In genomic region chr12:113424915-113425823, GRCh38 we compare ENCODE assay signal across 9 cellular contexts. TPM values are rescaled to one million over a fixed set of nuclear protein-coding genes. Genes with fewer than 3 reads are reported as not detected.
A peak's percentile ranks its signal among the peaks of the same experiment; 100 is the strongest.
DNase-seq lines count a peak whose midpoint lies in the region; ATAC-seq and TF ChIP-seq lines count a peak whose summit lies in the region.
"Had no signal": no experiment of that assay in that cellular context is flagged by ENCODE, and none has a peak within 500 bp of the region (broad histone marks: within the 10 kb centered on the region; RNA-seq: fewer than 3 reads in every experiment).

No MANE protein-coding gene starts in this region.

- H2AFZ ChIP-seq in Karpas-422 (ENCODE audit: low read length), result no peak overlapping the region

- H3K36me3 ChIP-seq in Karpas-422 (ENCODE audit: insufficient read depth, low read length), result no peaks in the 10 kb centered on the region

- H3K9me3 Mint-ChIP-seq in chondrocyte (ENCODE audit: low read depth), result peaks cover 3% of the 10 kb centered on the region

- ATAC-seq in GM21360 (IDR thresholded peaks at IDR 0.05; ENCODE audit: unreplicated experiment) (no peak), HG03460 (IDR thresholded peaks at IDR 0.05; ENCODE audit: unreplicated experiment) (no peak)

- H4K20me1 ChIP-seq in Karpas-422 (ENCODE audit: insufficient read depth, low read depth, low read length), result 0 out of 2 replicates have a peak, but pooled peaks cover 5% of the 10 kb centered on the region

- no peak overlapping the region for H3K27ac Mint-ChIP-seq in chondrocyte (ENCODE audit: unreplicated experiment)
- H3K27ac Mint-ChIP-seq: activated naive CD8-positive, alpha-beta T cell had no signal

- H3K27me3 ChIP-seq in Karpas-422 (ENCODE audit: low read length), result no peaks in the 10 kb centered on the region

- H3K27ac ChIP-seq in Karpas-422 (ENCODE audit: low read length), result no peak overlapping the region

- H3K9me2 ChIP-seq in Karpas-422 (replicated peaks; ENCODE audit: insufficient read depth, low read length), result no peaks in the 10 kb centered on the region

- no peaks in the 10 kb centered on the region for H3K9me3 ChIP-seq in Karpas-422 (ENCODE audit: low read length)

- H3K79me2 ChIP-seq in Karpas-422 (ENCODE audit: low read length), result no peaks in the 10 kb centered on the region

- peaks cover 5% of the 10 kb centered on the region for H3K36me3 Mint-ChIP-seq in chondrocyte (ENCODE audit: low read depth)
- H3K36me3 Mint-ChIP-seq: activated naive CD8-positive, alpha-beta T cell had no signal

- peaks cover 20% of the 10 kb centered on the region for H3K4me1 Mint-ChIP-seq in chondrocyte (ENCODE audit: low read depth)

- no peak overlapping the region for H3K9ac ChIP-seq in Karpas-422 (ENCODE audit: low read length)

- peak overlapping the region; percentile 46 for H3K4me2 ChIP-seq in Karpas-422 (ENCODE audit: low read depth, low read length, poor library complexity, severe bottlenecking)

- peaks cover 5% of the 10 kb centered on the region for H3K27me3 Mint-ChIP-seq in chondrocyte (ENCODE audit: low read depth)

- DNase-seq in EH (ENCODE audit: low read depth) (peak; percentile 58), Karpas-422 (peak; percentile 73), chondrocyte (ENCODE audit: low spot score) (peak; percentile 60), left kidney (ENCODE audit: low read depth, low spot score) (peak; percentile 70)
- peak; percentile 16 for DNase-seq in activated CD4-positive, CD25-positive, alpha-beta regulatory T cell treated with anti-CD3 and anti-CD28 coated beads, Interleukin-2, amount 50 U/mL, for 16 hours (ENCODE audit: low read depth, low spot score)
- DNase-seq in stimulated activated CD4-positive, alpha-beta T cell treated with anti-CD3 and anti-CD28 coated beads, TNF-alpha, amount 100 ng/mL, for 48 hours (ENCODE audit: low read depth in 3 of 3), result peak; percentile 8 to 50 (median 29)

- peak; percentile 94 for TF ChIP-seq CTCF in chondrocyte (IDR thresholded peaks at IDR 0.05)

- peaks cover 26% of the 10 kb centered on the region for H3K4me1 ChIP-seq in Karpas-422 (ENCODE audit: low read length)

- no peak overlapping the region for H3K4me3 ChIP-seq in Karpas-422 (ENCODE audit: low read length)

- no peak overlapping the region for H3K4me3 Mint-ChIP-seq in chondrocyte (ENCODE audit: unreplicated experiment)
- H3K4me3 Mint-ChIP-seq: activated naive CD8-positive, alpha-beta T cell had no signal

RNA-seq across cellular contexts. Expression of gene SDSL, which starts 3.0 kb away (rescaled TPM):
- not detected in 2 replicates for total RNA-seq in Karpas-422 (2014; rRNA removed; shearing (Covaris generic); ENCODE audit: low replicate concordance)
- 8.4 to 9.4 TPM (median 8.7 TPM) in 3 replicates for total RNA-seq in chondrocyte

RNA-seq across cellular contexts. Expression of gene SDS, which starts 21.5 kb away (rescaled TPM):
- total RNA-seq in Karpas-422 (2014; rRNA removed; shearing (Covaris generic); ENCODE audit: low replicate concordance), result not detected in 2 replicates
- not detected in 3 replicates for total RNA-seq in chondrocyte

RNA-seq across cellular contexts. Expression of gene LHX5, which starts 46.5 kb away (rescaled TPM):
- not detected in 2 replicates for total RNA-seq in Karpas-422 (2014; rRNA removed; shearing (Covaris generic); ENCODE audit: low replicate concordance)
- total RNA-seq in chondrocyte, result not detected in 3 replicates

Comparison
In these comparisons a context has a peak if more than half of its experiments do, and no peak if none do; other contexts are left out.
1. DNase-seq: peak in every context shown above with its lines; median percentile 73 in Karpas-422; 70 in left kidney; 60 in chondrocyte; 58 in EH; 29 in stimulated activated CD4-positive, alpha-beta T cell treated with anti-CD3 and anti-CD28 coated beads, TNF-alpha, amount 100 ng/mL, for 48 hours; 16 in activated CD4-positive, CD25-positive, alpha-beta regulatory T cell treated with anti-CD3 and anti-CD28 coated beads, Interleukin-2, amount 50 U/mL, for 16 hours.